ENCODE assay signal across 16 cellular contexts in the genomic region with DNA sequence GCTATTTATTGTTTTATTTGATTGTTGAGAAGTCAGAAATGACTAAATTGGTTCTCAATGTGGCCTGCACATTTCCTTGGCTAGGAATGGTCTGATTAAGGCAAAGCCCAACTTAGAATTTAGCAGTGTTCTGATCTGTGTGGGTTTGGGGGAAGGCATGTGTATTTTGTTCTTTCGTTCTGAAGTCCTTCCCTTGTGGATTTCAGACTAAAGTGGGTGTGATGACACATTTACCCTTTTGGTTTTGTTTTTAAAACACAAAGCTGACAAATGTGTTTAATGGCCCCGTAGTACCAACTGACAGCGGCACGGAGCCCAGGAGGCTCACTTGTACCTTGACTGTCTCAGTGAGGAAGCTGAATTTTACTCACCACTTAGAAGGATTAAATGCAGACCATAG.
DNase-seq lines count a peak whose midpoint lies in the region; ATAC-seq, FAIRE-seq and TF ChIP-seq lines count a peak whose summit lies in the region.
"Had no signal": no experiment of that assay in that cellular context is flagged by ENCODE, and none has a peak within 500 bp of the region (broad histone marks: within the 10 kb centered on the region; RNA-seq: fewer than 3 reads in every experiment).

No MANE protein-coding gene starts in this region.

- H3K27ac ChIP-seq in CD4-positive, alpha-beta T cell (ENCODE audit: low read depth, low read length) = no peak overlapping the region
- no peak overlapping the region for H3K27ac ChIP-seq in mesenchymal stem cell (ENCODE audit: low read length, poor library complexity, severe bottlenecking)

- peaks cover 36% of the 10 kb centered on the region for H3K4me1 Mint-ChIP-seq in CD4-positive, alpha-beta T cell (ENCODE audit: low read depth)
- peaks cover 55 to 58% of the 10 kb centered on the region in 2 donors for H3K4me1 Mint-ChIP-seq in effector memory CD8-positive, alpha-beta T cell (ENCODE audit: low read depth in 2 of 2)

- H2BK120ac ChIP-seq in mesenchymal stem cell (ENCODE audit: low read depth, low read length) = no peak overlapping the region

- CTCF ChIA-PET in CD4-positive, alpha-beta T cell (lab: Charles Lee) = no interaction called here

- no peaks in the 10 kb centered on the region for H3K36me3 ChIP-seq in mesenchymal stem cell (ENCODE audit: control insufficient read depth in 1 of 2, insufficient read depth in 2 of 2, low read depth in 1 of 2, low read length in 2 of 2)

- no peak overlapping the region for H3K14ac ChIP-seq in mesenchymal stem cell (ENCODE audit: low read length in 2 of 2)

- no peak for DNase-seq in CD4-positive, alpha-beta T cell
- peak in 2 of 3 experiments; percentile 35 to 40 for DNase-seq in effector memory CD8-positive, alpha-beta T cell
- no peak for DNase-seq in NCI-H1417 treated with DMSO at 0.1 percent for 48 hours (lab: John Stamatoyannopoulos, UW)
- DNase-seq in mesenchymal stem cell = no peak
- no peak for DNase-seq in activated effector memory CD4-positive, alpha-beta T cell treated with anti-CD3 and anti-CD28 coated beads, Interleukin-2, amount 50 U/mL, for 16 hours
- DNase-seq in RCC 7860 (ENCODE audit: low spot score) = no peak
- DNase-seq: activated gamma-delta T cell treated with Interleukin-2 at 50 U/mL for 16 hours; central memory CD4-positive, alpha-beta T cell; EL; NCI-H1436 treated with DMSO at 0.1 percent for 48 hours; retina; stimulated activated CD4-positive, alpha-beta T cell treated with anti-CD3 and anti-CD28 coated beads, Interleukin-4, amount 100 ng/mL, for 4 hours; stimulated activated naive CD4-positive, alpha-beta T cell treated with Interleukin-2 at 50 U/mL for 16 hours had no signal

- no peak overlapping the region for H3K9ac ChIP-seq in mesenchymal stem cell (ENCODE audit: low read length)

- H3K36me3 Mint-ChIP-seq in CD4-positive, alpha-beta T cell (ENCODE audit: low read depth) = no peaks in the 10 kb centered on the region
- H3K36me3 Mint-ChIP-seq in effector memory CD8-positive, alpha-beta T cell (ENCODE audit: insufficient read depth) = peaks cover 10% of the 10 kb centered on the region
- H3K36me3 Mint-ChIP-seq: IgD-negative memory B cell had no signal

- no peak overlapping the region for H2BK15ac ChIP-seq in mesenchymal stem cell (ENCODE audit: low read depth, poor library complexity, severe bottlenecking)

- H4K8ac ChIP-seq in mesenchymal stem cell (ENCODE audit: low read length) = no peak overlapping the region

- H4K91ac ChIP-seq in mesenchymal stem cell (ENCODE audit: low read length) = no peak overlapping the region

- POLR2A ChIA-PET in CD4-positive, alpha-beta T cell (lab: Charles Lee) = interaction anchor here (1.4 kb wide), 1 partner anchor 32 kb away, joined by 4 read pairs; no protein-coding TSS in a partner anchor

- H3K4me3 Mint-ChIP-seq in CD4-positive, alpha-beta T cell = peak overlapping the region; percentile 73
- H3K4me3 Mint-ChIP-seq in effector memory CD8-positive, alpha-beta T cell = peak overlapping the region; percentile 79 to 80

- no peak overlapping the region for H3K4me2 ChIP-seq in mesenchymal stem cell (ENCODE audit: low read length, poor library complexity, severe bottlenecking)

- WGBS in mesenchymal stem cell = 40% methylated on average over 4 of the region's 4 CpGs

- FAIRE-seq in RCC 7860 (lab: Jason Lieb, UNC) = no peak

- TF ChIP-seq CTCF in CD4-positive, alpha-beta T cell (IDR thresholded peaks at IDR 0.05) = no peak

- no peak overlapping the region for H2BK5ac ChIP-seq in mesenchymal stem cell (ENCODE audit: low read depth, low read length, poor library complexity, severe bottlenecking)

- H2AFZ ChIP-seq in mesenchymal stem cell (ENCODE audit: low read depth, low read length) = no peak overlapping the region

- H3K4ac ChIP-seq in mesenchymal stem cell (ENCODE audit: low read depth in 1 of 2, low read length in 2 of 2) = no peak overlapping the region

- no peak overlapping the region for H2BK12ac ChIP-seq in mesenchymal stem cell (ENCODE audit: low read length in 2 of 2)

- H3K9me3 ChIP-seq in CD4-positive, alpha-beta T cell (ENCODE audit: control insufficient read depth, low read length) = no peaks in the 10 kb centered on the region
- H3K9me3 ChIP-seq in mesenchymal stem cell (ENCODE audit: control insufficient read depth, low read length) = no peaks in the 10 kb centered on the region

- H3K79me1 ChIP-seq in mesenchymal stem cell (replicated peaks; ENCODE audit: low read length, poor library complexity, severe bottlenecking) = peaks cover 1% of the 10 kb centered on the region

- no peak overlapping the region for H3K23ac ChIP-seq in mesenchymal stem cell (ENCODE audit: low read length in 2 of 2)

- ATAC-seq in CD4-positive, alpha-beta T cell (ENCODE audit: poor library complexity) = peak; percentile 57
- ATAC-seq in GM18502 (IDR thresholded peaks at IDR 0.05; ENCODE audit: poor library complexity, unreplicated experiment) = peak; percentile 44
- peak; percentile 61 for ATAC-seq in HG03520 (IDR thresholded peaks at IDR 0.05; ENCODE audit: unreplicated experiment)
- ATAC-seq in effector memory CD8-positive, alpha-beta T cell (replicated peaks) = peak; percentile 86

- peak overlapping the region; percentile 81 for H3K27ac Mint-ChIP-seq in CD4-positive, alpha-beta T cell
- H3K27ac Mint-ChIP-seq in effector memory CD8-positive, alpha-beta T cell = peak overlapping the region; percentile 96 to 98
- H3K27ac Mint-ChIP-seq: IgD-negative memory B cell had no signal

- intact Hi-C loops in CD4-positive, alpha-beta T cell (cut with DNase I, micrococcal nuclease) = loop anchor here in 1 of 2 experiments (1.0 kb wide), 1 partner anchor 31 kb away; no protein-coding TSS in a partner anchor

- no peak overlapping the region for H3K18ac ChIP-seq in mesenchymal stem cell (ENCODE audit: low read depth in 1 of 2, low read length in 2 of 2)

- H3K4me3 ChIP-seq in mesenchymal stem cell (ENCODE audit: insufficient read depth in 1 of 2, low read depth in 1 of 2, low read length in 2 of 2) = no peak overlapping the region

- no peak overlapping the region for H2AK5ac ChIP-seq in mesenchymal stem cell (ENCODE audit: low read length, severe bottlenecking)

- H3K27me3 ChIP-seq in CD4-positive, alpha-beta T cell (ENCODE audit: control insufficient read depth, insufficient read depth, low read length) = no peaks in the 10 kb centered on the region
- H3K27me3 ChIP-seq in mesenchymal stem cell (ENCODE audit: control insufficient read depth in 1 of 2, insufficient read depth in 1 of 2, low read length in 2 of 2) = no peaks in the 10 kb centered on the region

- peaks cover 4% of the 10 kb centered on the region for H3K4me1 ChIP-seq in mesenchymal stem cell (ENCODE audit: control insufficient read depth, insufficient read depth, low read depth, low read length)

- no peaks in the 10 kb centered on the region for H3K27me3 Mint-ChIP-seq in CD4-positive, alpha-beta T cell
- no peaks in the 10 kb centered on the region for H3K27me3 Mint-ChIP-seq in effector memory CD8-positive, alpha-beta T cell
- H3K27me3 Mint-ChIP-seq: IgD-negative memory B cell had no signal

- H3K9me3 Mint-ChIP-seq in CD4-positive, alpha-beta T cell = no peaks in the 10 kb centered on the region
- H3K9me3 Mint-ChIP-seq in effector memory CD8-positive, alpha-beta T cell = no peaks in the 10 kb centered on the region

Comparison
In these comparisons a context has a peak if more than half of its experiments do, and no peak if none do; other contexts are left out.
1. DNase-seq: peak in effector memory CD8-positive, alpha-beta T cell (2 of 3); none in CD4-positive, alpha-beta T cell (0 of 10), NCI-H1417 treated with DMSO at 0.1 percent for 48 hours (single experiment), mesenchymal stem cell (single experiment), activated effector memory CD4-positive, alpha-beta T cell treated with anti-CD3 and anti-CD28 coated beads, Interleukin-2, amount 50 U/mL, for 16 hours (single experiment) and RCC 7860 (single experiment).
2. Peak in every context shown above with its lines, with median percentiles within 50 percentile points of each other: ATAC-seq.